Comparison of ENCODE assay signal across 16 cellular contexts in the genomic region with DNA sequence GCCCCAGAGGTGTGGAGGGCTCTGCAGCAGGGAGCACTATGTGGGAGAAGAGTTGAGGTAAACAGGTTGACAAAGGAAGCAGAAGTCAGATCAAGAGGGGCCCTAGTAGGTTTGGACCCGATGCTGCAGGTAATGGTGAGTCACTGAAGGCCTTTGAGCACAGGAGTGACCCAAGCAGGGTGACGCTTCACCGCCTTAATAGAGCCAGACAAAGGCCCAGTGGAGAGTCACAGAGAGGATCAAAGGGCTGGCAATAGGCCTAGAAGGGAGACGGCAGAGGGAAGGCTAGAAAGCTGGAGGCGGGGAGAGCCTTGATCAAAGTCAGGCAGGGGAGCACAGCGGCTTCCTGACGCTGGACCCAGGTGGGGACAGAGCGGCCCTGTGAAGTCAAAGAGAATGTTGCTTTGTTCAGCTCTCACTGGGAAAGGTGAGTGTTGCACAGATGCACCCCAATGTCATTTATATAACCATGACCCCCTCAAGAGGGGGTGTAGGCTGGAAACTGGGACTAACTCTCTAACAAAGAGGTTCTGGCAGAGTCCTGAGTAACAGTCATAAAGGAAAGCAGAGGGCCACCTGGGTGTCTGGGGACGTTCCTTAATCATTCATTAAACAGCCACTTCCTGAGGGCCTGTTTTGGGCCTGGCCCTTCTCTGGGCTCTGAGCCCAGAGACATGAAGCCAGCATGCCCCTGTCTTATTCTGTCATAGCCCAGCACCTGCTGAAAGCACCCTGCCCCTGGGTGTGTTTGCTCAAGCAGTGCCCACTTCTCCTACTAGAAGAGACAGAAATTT. TPM values are rescaled to one million over a fixed set of nuclear protein-coding genes. Genes with fewer than 3 reads are reported as not detected.
A peak's percentile ranks its signal among the peaks of the same experiment; 100 is the strongest.
DNase-seq lines count a peak whose midpoint lies in the region; ATAC-seq, FAIRE-seq and TF ChIP-seq lines count a peak whose summit lies in the region.
"Had no signal": no experiment of that assay in that cellular context is flagged by ENCODE, and none has a peak within 500 bp of the region (broad histone marks: within the 10 kb centered on the region; RNA-seq: fewer than 3 reads in every experiment).

No MANE protein-coding gene starts in this region.

- H3K27me3 Mint-ChIP-seq in naive thymus-derived CD8-positive, alpha-beta T cell: peaks cover under 1 to 8% (median 4%) of the 10 kb centered on the region in 5 donors
- H3K27me3 Mint-ChIP-seq: activated T-helper 17 cell treated with anti-CD3 and anti-CD28 coated beads, Interleukin-2, amount 50 U/mL, for 72 hours had no signal

- intact Hi-C loops in spleen (cut with DNase I; ENCODE audit: low total_unique reads): no loop called here

- H3K36me3 Mint-ChIP-seq in naive thymus-derived CD8-positive, alpha-beta T cell: peaks cover 0 to 8% (median 0%) of the 10 kb centered on the region in 3 donors
- H3K36me3 Mint-ChIP-seq: type B pancreatic cell had no signal

- H3K4me3 Mint-ChIP-seq in naive thymus-derived CD8-positive, alpha-beta T cell: no peak overlapping the region
- H3K4me3 Mint-ChIP-seq: activated T-helper 17 cell treated with anti-CD3 and anti-CD28 coated beads, Interleukin-2, amount 50 U/mL, for 72 hours; type B pancreatic cell had no signal

- no peak overlapping the region for H3K4me3 ChIP-seq in spleen
- H3K4me3 ChIP-seq: ovary had no signal

- H3K36me3 ChIP-seq in spleen: no peaks in the 10 kb centered on the region
- H3K36me3 ChIP-seq: ovary had no signal

- DNase-seq in NCI-H748 (lab: John Stamatoyannopoulos, UW; ENCODE audit: unreplicated experiment) (peak; percentile 13), NCI-H748 treated with DMSO at 0.1 percent for 48 hours (lab: John Stamatoyannopoulos, UW) (no peak), NCI-H2081 (lab: John Stamatoyannopoulos, UW) (peak; percentile 89 to 96), spleen (peak; percentile 37), H54 (ENCODE audit: insufficient read length, low spot score) (no peak)
- DNase-seq in naive thymus-derived CD8-positive, alpha-beta T cell: no peak
- DNase-seq: Karpas-422, ovary had no signal

- peaks cover 0 to 3% (median 0%) of the 10 kb centered on the region in 4 donors for H3K4me1 Mint-ChIP-seq in naive thymus-derived CD8-positive, alpha-beta T cell

- H3K9me3 Mint-ChIP-seq in naive thymus-derived CD8-positive, alpha-beta T cell: peaks cover 0 to 10% (median 0%) of the 10 kb centered on the region in 9 donors
- H3K9me3 Mint-ChIP-seq: type B pancreatic cell had no signal

- no peak for FAIRE-seq in H54 (lab: Jason Lieb, UNC)
- FAIRE-seq: A204.1 had no signal

- POLR2A ChIA-PET in naive thymus-derived CD8-positive, alpha-beta T cell (lab: Charles Lee): no interaction called here

- TF ChIP-seq CTCF in spleen (IDR thresholded peaks at IDR 0.05 in 8 of 11, conservative IDR thresholded peaks at IDR 0.05 in 3 of 11): no peak

- peaks cover 0 to 16% (median 0%) of the 10 kb centered on the region in 7 donors for H3K27me3 ChIP-seq in spleen (replicated peaks in 1 of 7)
- H3K27me3 ChIP-seq: ovary had no signal

- no peak for TF ChIP-seq POLR2A in spleen (IDR thresholded peaks at IDR 0.05)
- no peak for TF ChIP-seq POLR2A in H54 (IDR thresholded peaks at IDR 0.05; ENCODE audit: low read depth, low read length)

- ATAC-seq in HG02798 (IDR thresholded peaks at IDR 0.05; ENCODE audit: poor library complexity, unreplicated experiment): peak; percentile 77
- ATAC-seq in HG02610 (IDR thresholded peaks at IDR 0.05; ENCODE audit: unreplicated experiment): no peak
- ATAC-seq in naive thymus-derived CD8-positive, alpha-beta T cell: no peak
- ATAC-seq: activated T-helper 17 cell treated with anti-CD3 and anti-CD28 coated beads, Interleukin-2, amount 50 U/mL, for 72 hours; left lobe of liver had no signal

- 59 to 68% (median 64%) methylated on average over 9 of the region's 9 CpGs for WGBS in spleen, 5 donors

- peak overlapping the region in 1 of 10 donors; percentile 82 for H3K27ac Mint-ChIP-seq in naive thymus-derived CD8-positive, alpha-beta T cell
- H3K27ac Mint-ChIP-seq: activated T-helper 17 cell treated with anti-CD3 and anti-CD28 coated beads, Interleukin-2, amount 50 U/mL, for 72 hours; type B pancreatic cell had no signal

- H3K4me1 ChIP-seq in spleen: no peaks in the 10 kb centered on the region

- no peaks in the 10 kb centered on the region for H3K9me3 ChIP-seq in spleen
- H3K9me3 ChIP-seq: ovary had no signal

- no peak overlapping the region for H3K27ac ChIP-seq in spleen
- H3K27ac ChIP-seq: ovary had no signal

RNA-seq across cellular contexts. Expression of a gene that starts 9.8 kb away (rescaled TPM):
- not detected for total RNA-seq in spleen
- polyA plus RNA-seq in spleen: under 1 TPM in 1 of 3 donors, not detected in 2; 0.10 TPM
- not detected for total RNA-seq in naive thymus-derived CD8-positive, alpha-beta T cell
- not detected for polyA plus RNA-seq in naive thymus-derived CD8-positive, alpha-beta T cell
- total RNA-seq: activated T-helper 17 cell treated with anti-CD3 and anti-CD28 coated beads, Interleukin-2, amount 50 U/mL, for 72 hours; chondrocyte; fibroblast of villous mesenchyme; left lobe of liver had no signal
- polyA plus RNA-seq: ovary had no signal

Comparison
In these comparisons a context has a peak if more than half of its experiments do, and no peak if none do; other contexts are left out.
1. DNase-seq: peak in NCI-H748 (single experiment), NCI-H2081 (2 of 2) and spleen (single experiment); none in NCI-H748 treated with DMSO at 0.1 percent for 48 hours (single experiment), naive thymus-derived CD8-positive, alpha-beta T cell (0 of 10) and H54 (single experiment).